1 cellular context compared by ENCODE assay signal in genomic region chr2:219245899-219246230, GRCh38.
TF ChIP-seq lines count a peak whose summit lies in the region.

No MANE protein-coding gene starts in this region.

TF ChIP-seq in A549, 52 proteins besides CTCF, POLR2A, EP300 and RAD21 (continued from another document):
- TF ChIP-seq POLR2AphosphoS2 (conservative IDR thresholded peaks at IDR 0.05; ENCODE audit: low read length): no peak
